1 cellular context compared by ENCODE assay signal in the genomic region with DNA sequence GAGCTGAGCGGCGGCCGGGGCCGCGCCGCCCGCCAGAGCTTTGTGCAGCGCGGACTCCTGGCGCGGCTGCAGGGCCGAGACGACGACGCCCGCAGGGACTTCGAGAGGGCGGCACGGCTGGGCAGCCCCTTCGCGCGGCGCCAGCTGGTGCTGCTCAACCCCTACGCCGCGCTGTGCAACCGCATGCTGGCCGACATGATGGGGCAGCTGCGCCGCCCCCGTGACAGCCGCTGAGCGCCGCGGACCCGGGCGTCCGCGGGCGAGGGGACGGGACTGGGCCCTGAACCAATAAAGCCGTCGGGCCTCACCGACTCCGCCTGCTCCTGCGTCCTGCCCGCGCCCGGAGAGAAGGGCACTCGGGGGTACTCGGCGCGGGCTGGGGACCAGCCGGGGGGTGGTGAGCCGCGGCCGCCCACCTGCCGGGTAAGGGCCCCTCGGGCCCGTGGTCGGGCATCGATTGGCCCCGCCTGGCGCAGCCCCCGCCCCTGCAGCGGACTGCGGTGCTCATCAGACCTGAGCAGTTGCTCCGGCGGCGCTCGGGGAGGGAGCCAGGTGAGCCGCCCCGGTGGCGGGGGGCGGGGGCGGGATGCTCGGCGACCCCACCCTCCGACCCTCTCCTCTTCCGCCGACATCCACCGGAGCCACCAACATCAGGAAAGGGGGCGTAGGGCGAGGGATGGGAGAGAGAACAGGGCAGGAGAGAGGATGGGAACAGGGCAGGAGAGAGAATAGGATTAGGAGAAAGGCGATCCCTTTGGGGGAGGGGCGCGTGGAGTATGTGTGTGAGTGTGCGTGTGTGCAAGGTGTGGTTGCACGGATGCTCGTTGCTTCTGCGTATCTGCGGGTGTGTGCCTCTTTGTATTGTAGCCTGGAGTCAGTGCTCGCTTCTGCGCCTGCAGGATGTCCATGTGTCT.
TF ChIP-seq lines count a peak whose summit lies in the region.

TSS of gene TMEM25 (plus strand) at position 510 of the 914 bp plus-strand sequence. CDS start 610 bp downstream, outside the sequence.

TF ChIP-seq in neural cell, 6 proteins besides CTCF, POLR2A, EP300 and RAD21 (continued from another document):
- TF ChIP-seq, protein P1, sequence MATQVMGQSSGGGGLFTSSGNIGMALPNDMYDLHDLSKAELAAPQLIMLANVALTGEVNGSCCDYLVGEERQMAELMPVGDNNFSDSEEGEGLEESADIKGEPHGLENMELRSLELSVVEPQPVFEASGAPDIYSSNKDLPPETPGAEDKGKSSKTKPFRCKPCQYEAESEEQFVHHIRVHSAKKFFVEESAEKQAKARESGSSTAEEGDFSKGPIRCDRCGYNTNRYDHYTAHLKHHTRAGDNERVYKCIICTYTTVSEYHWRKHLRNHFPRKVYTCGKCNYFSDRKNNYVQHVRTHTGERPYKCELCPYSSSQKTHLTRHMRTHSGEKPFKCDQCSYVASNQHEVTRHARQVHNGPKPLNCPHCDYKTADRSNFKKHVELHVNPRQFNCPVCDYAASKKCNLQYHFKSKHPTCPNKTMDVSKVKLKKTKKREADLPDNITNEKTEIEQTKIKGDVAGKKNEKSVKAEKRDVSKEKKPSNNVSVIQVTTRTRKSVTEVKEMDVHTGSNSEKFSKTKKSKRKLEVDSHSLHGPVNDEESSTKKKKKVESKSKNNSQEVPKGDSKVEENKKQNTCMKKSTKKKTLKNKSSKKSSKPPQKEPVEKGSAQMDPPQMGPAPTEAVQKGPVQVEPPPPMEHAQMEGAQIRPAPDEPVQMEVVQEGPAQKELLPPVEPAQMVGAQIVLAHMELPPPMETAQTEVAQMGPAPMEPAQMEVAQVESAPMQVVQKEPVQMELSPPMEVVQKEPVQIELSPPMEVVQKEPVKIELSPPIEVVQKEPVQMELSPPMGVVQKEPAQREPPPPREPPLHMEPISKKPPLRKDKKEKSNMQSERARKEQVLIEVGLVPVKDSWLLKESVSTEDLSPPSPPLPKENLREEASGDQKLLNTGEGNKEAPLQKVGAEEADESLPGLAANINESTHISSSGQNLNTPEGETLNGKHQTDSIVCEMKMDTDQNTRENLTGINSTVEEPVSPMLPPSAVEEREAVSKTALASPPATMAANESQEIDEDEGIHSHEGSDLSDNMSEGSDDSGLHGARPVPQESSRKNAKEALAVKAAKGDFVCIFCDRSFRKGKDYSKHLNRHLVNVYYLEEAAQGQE (IDR thresholded peaks at IDR 0.05; ENCODE audit: borderline replicate concordance) = peak; percentile 46
